In the genomic region with DNA sequence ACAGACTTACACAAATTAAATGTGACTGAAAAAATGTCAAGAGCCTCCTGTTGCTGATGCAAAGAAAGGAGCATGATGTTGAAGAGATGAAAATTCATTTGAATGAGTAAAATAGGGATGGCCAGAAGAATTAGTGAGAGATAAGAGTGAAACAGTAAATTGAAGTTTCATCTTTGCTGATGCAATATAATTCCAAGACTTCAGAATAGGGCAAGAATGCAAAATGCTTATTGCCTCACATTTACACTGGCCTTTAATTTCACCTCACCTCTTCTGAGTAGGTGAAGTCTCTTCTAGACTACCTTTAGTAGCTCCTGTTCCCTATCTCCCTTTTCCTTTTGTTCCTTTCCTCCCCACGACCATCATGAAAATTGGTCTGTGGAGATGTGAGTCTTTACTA, we compare ENCODE assay signal across 20 cellular contexts. TPM values are rescaled to one million over a fixed set of nuclear protein-coding genes. Genes with fewer than 3 reads are reported as not detected.
DNase-seq lines count a peak whose midpoint lies in the region; ATAC-seq and TF ChIP-seq lines count a peak whose summit lies in the region.
"Had no signal": no experiment of that assay in that cellular context is flagged by ENCODE, and none has a peak within 500 bp of the region (broad histone marks: within the 10 kb centered on the region; RNA-seq: fewer than 3 reads in every experiment).

No MANE protein-coding gene starts in this region.

- peaks cover 56% of the 10 kb centered on the region for H3K4me1 Mint-ChIP-seq in activated CD8-positive, alpha-beta memory T cell treated with anti-CD3 and anti-CD28 coated beads, Interleukin-2, amount 10 ng/mL, durations not matched to agents 7 days and 5 days
- peaks cover 23% of the 10 kb centered on the region for H3K4me1 Mint-ChIP-seq in memory B cell
- H3K4me1 Mint-ChIP-seq: GM23338, H9 had no signal

- H3K27ac Mint-ChIP-seq in activated CD8-positive, alpha-beta memory T cell treated with anti-CD3 and anti-CD28 coated beads, Interleukin-2, amount 10 ng/mL, durations not matched to agents 7 days and 5 days = peak overlapping the region; percentile 10
- H3K27ac Mint-ChIP-seq in memory B cell = peak overlapping the region; percentile 28
- H3K27ac Mint-ChIP-seq: CD14-positive monocyte; CD4-positive, alpha-beta T cell; CD8-positive, alpha-beta memory T cell; GM23338 had no signal

- DNase-seq in activated CD8-positive, alpha-beta memory T cell treated with anti-CD3 and anti-CD28 coated beads, Interleukin-2, amount 10 ng/mL, durations not matched to agents 7 days and 5 days = no peak
- DNase-seq in activated CD8-positive, alpha-beta memory T cell treated with anti-CD3 and anti-CD28 coated beads, Interleukin-2, amount 50 U/mL, for 48 hours = no peak
- DNase-seq in WERI-Rb-1 = no peak
- DNase-seq in epithelial cell of prostate (ENCODE audit: low read depth, low spot score) = no peak
- no peak for DNase-seq in memory B cell (ENCODE audit: low spot score in 2 of 2)
- DNase-seq in tibial artery = no peak
- no peak for DNase-seq in DMS79 treated with DMSO at 0.1 percent for 48 hours (lab: John Stamatoyannopoulos, UW)
- DNase-seq: BE2C; CD4-positive, alpha-beta T cell; CD8-positive, alpha-beta memory T cell; DMS 273 treated with DMSO at 0.1 percent for 48 hours; DMS79; GF-D8; H9 had no signal

- no peak for TF ChIP-seq CTCF in WERI-Rb-1 (IDR thresholded peaks at IDR 0.05; ENCODE audit: low read depth, low read length)
- TF ChIP-seq CTCF in tibial artery (IDR thresholded peaks at IDR 0.05) = no peak

- H3K9me3 Mint-ChIP-seq in activated CD8-positive, alpha-beta memory T cell treated with anti-CD3 and anti-CD28 coated beads, Interleukin-2, amount 10 ng/mL, durations not matched to agents 7 days and 5 days (ENCODE audit: low read depth) = no peaks in the 10 kb centered on the region
- H3K9me3 Mint-ChIP-seq in memory B cell = peaks cover 1% of the 10 kb centered on the region
- H3K9me3 Mint-ChIP-seq: CD4-positive, alpha-beta T cell; CD8-positive, alpha-beta memory T cell had no signal

- H3K36me3 ChIP-seq in WERI-Rb-1 = no peaks in the 10 kb centered on the region
- no peaks in the 10 kb centered on the region for H3K36me3 ChIP-seq in tibial artery
- H3K36me3 ChIP-seq: BE2C; BLaER1 treated with 17β-estradiol and CSF1 and Interleukin-3, amounts not matched to agents 10 nM and 100 nM had no signal

- H3K9me3 ChIP-seq in WERI-Rb-1 (ENCODE audit: severe bottlenecking) = no peaks in the 10 kb centered on the region
- no peaks in the 10 kb centered on the region for H3K9me3 ChIP-seq in tibial artery
- H3K9me3 ChIP-seq: BE2C had no signal

- H3K27ac ChIP-seq in WERI-Rb-1 (peak overlapping the region; percentile 49), epithelial cell of prostate (peak overlapping the region; percentile 86), tibial artery (no peak overlapping the region)
- H3K27ac ChIP-seq: 22Rv1; BLaER1 treated with 17β-estradiol and CSF1 and Interleukin-3, amounts not matched to agents 10 nM and 100 nM had no signal

- no peaks in the 10 kb centered on the region for H3K4me1 ChIP-seq in tibial artery
- H3K4me1 ChIP-seq: BE2C had no signal

- no peaks in the 10 kb centered on the region for H3K27me3 Mint-ChIP-seq in activated CD8-positive, alpha-beta memory T cell treated with anti-CD3 and anti-CD28 coated beads, Interleukin-2, amount 10 ng/mL, durations not matched to agents 7 days and 5 days
- no peaks in the 10 kb centered on the region for H3K27me3 Mint-ChIP-seq in memory B cell
- H3K27me3 Mint-ChIP-seq: CD4-positive, alpha-beta T cell had no signal

- intact Hi-C loops in tibial artery (cut with DNase I; ENCODE audit: low total_unique reads) = no loop called here

- ATAC-seq in activated CD8-positive, alpha-beta memory T cell treated with anti-CD3 and anti-CD28 coated beads, Interleukin-2, amount 10 ng/mL, durations not matched to agents 7 days and 5 days = no peak
- ATAC-seq in memory B cell (ENCODE audit: low read depth) (no peak), HG02973 (IDR thresholded peaks at IDR 0.05; ENCODE audit: unreplicated experiment) (no peak)
- ATAC-seq: GM23338, HCT116 had no signal

- CTCF ChIA-PET in activated CD8-positive, alpha-beta memory T cell treated with anti-CD3 and anti-CD28 coated beads, Interleukin-2, amount 10 ng/mL, durations not matched to agents 7 days and 5 days (lab: Charles Lee) = interaction anchor here (0.8 to 1.3 kb wide), 3 partner anchors 11 to 32 kb away, joined by 3 to 7 read pairs (median 4); a partner anchor contains a TSS

- peaks cover 5% of the 10 kb centered on the region for H3K36me3 Mint-ChIP-seq in activated CD8-positive, alpha-beta memory T cell treated with anti-CD3 and anti-CD28 coated beads, Interleukin-2, amount 10 ng/mL, durations not matched to agents 7 days and 5 days
- H3K36me3 Mint-ChIP-seq in memory B cell = no peaks in the 10 kb centered on the region
- H3K36me3 Mint-ChIP-seq: CD14-positive monocyte had no signal

- H3K4me3 ChIP-seq in WERI-Rb-1 (ENCODE audit: low read depth, low read length) (no peak overlapping the region), tibial artery (no peak overlapping the region)
- H3K4me3 ChIP-seq: BLaER1 treated with 17β-estradiol and CSF1 and Interleukin-3, amounts not matched to agents 10 nM and 100 nM; GM23338 had no signal

- no peak overlapping the region for H3K4me3 Mint-ChIP-seq in activated CD8-positive, alpha-beta memory T cell treated with anti-CD3 and anti-CD28 coated beads, Interleukin-2, amount 10 ng/mL, durations not matched to agents 7 days and 5 days
- H3K4me3 Mint-ChIP-seq in memory B cell = no peak overlapping the region
- H3K4me3 Mint-ChIP-seq: CD14-positive monocyte; CD4-positive, alpha-beta T cell; CD8-positive, alpha-beta memory T cell; GM23338; H9 had no signal

- no peaks in the 10 kb centered on the region for H3K27me3 ChIP-seq in WERI-Rb-1 (ENCODE audit: insufficient read depth, low read depth, severe bottlenecking)
- no peaks in the 10 kb centered on the region for H3K27me3 ChIP-seq in tibial artery
- H3K27me3 ChIP-seq: BE2C; BLaER1 treated with 17β-estradiol and CSF1 and Interleukin-3, amounts not matched to agents 10 nM and 100 nM had no signal

RNA-seq across cellular contexts. Expression of a gene that starts 15.3 kb away (rescaled TPM):
- total RNA-seq in activated CD8-positive, alpha-beta memory T cell treated with anti-CD3 and anti-CD28 coated beads, Interleukin-2, amount 10 ng/mL, durations not matched to agents 7 days and 5 days = 10 to 100 TPM; 44.7 to 53.0 TPM

RNA-seq across cellular contexts. Expression of a gene that starts 32.1 kb away (rescaled TPM):
- total RNA-seq in activated CD8-positive, alpha-beta memory T cell treated with anti-CD3 and anti-CD28 coated beads, Interleukin-2, amount 10 ng/mL, durations not matched to agents 7 days and 5 days = 10 to 100 TPM; 33.4 to 34.9 TPM

Comparison
In these comparisons a context has a peak if more than half of its experiments do, and no peak if none do; other contexts are left out.
1. H3K27ac ChIP-seq: peak in WERI-Rb-1 (single experiment) and epithelial cell of prostate (single experiment); none in tibial artery (0 of 2).